31 cellular contexts compared by ENCODE assay signal in the genomic region with DNA sequence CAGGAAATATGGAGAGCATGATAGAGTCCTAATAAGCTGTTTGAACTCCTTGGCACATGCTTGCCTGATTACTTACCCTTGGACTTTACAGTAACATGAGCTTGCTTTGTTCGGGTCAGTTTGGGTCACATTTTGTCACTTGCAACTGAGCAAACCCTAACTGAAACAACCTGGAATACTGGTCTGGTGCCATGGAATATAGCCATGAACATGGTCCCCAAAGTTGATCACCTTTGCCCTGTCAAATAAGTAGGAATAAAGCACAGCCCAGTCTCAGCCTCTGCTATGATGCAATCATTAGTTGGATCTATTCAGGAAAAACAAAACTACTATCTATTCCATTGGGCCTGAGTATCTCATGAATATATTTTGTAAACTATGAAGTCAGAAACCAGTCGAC. TPM values are rescaled to one million over a fixed set of nuclear protein-coding genes. Genes with fewer than 3 reads are reported as not detected.
"Had no signal": no experiment of that assay in that cellular context is flagged by ENCODE, and none has a peak within 500 bp of the region (broad histone marks: within the 10 kb centered on the region; RNA-seq: fewer than 3 reads in every experiment).

No MANE protein-coding gene starts in this region.

- H3K4me1 ChIP-seq: esophagus squamous epithelium, suprapubic skin, tibial artery, upper lobe of right lung had no signal

- DNase-seq: activated CD4-positive, alpha-beta T cell treated with anti-CD3 and anti-CD28 coated beads for 48 hours; activated CD4-positive, alpha-beta T cell treated with anti-CD3 and anti-CD28 coated beads, Interleukin-2, amount 50 U/mL, for 48 hours; activated CD8-positive, alpha-beta memory T cell treated with anti-CD3 and anti-CD28 coated beads for 24 hours; activated effector memory CD4-positive, alpha-beta T cell treated with anti-CD3 and anti-CD28 coated beads, Interleukin-2, amount 50 U/mL, for 16 hours; activated naive CD4-positive, alpha-beta T cell treated with anti-CD3 and anti-CD28 coated beads for 36 hours; activated naive CD8-positive, alpha-beta T cell treated with anti-CD3 and anti-CD28 coated beads for 36 hours; aorta; dermis blood vessel endothelial cell; effector CD4-positive, alpha-beta T cell; esophagus squamous epithelium; foreskin melanocyte; naive thymus-derived CD8-positive, alpha-beta T cell; nucleus accumbens; stimulated activated CD4-positive, alpha-beta T cell treated with anti-CD3 and anti-CD28 coated beads, Interleukin-15, amount 100 ng/mL, for 24 hours; stimulated activated CD4-positive, alpha-beta T cell treated with anti-CD3 and anti-CD28 coated beads, Interleukin-2, amount 100 ng/mL, for 24 hours; stimulated activated naive B cell treated with anti-CD40 and anti-IgM and Interleukin-4, amounts not matched to agents 10 μg/mL and 1 μg/mL and 100 μg/mL, for 72 hours; stomach; SW 1271; T-helper 9 cell; tibial artery; upper lobe of right lung; WERI-Rb-1 had no signal

- FAIRE-seq: colon, endometrium, islet of Langerhans, TTC549 had no signal

- H3K9me3 ChIP-seq: adrenal gland, esophagus squamous epithelium, stomach, suprapubic skin, tibial artery, upper lobe of right lung had no signal

- ATAC-seq: activated CD4-positive, CD25-positive, alpha-beta regulatory T cell treated with anti-CD3 and anti-CD28 coated beads, Interleukin-2, amount 50 U/mL, for 24 hours; naive thymus-derived CD8-positive, alpha-beta T cell; stimulated activated naive B cell treated with anti-CD40 and anti-IgM and Interleukin-4, amounts not matched to agents 10 μg/mL and 1 μg/mL and 100 μg/mL, for 72 hours; upper lobe of right lung had no signal

- H3K27ac ChIP-seq: cardiac muscle cell, epithelial cell of prostate, esophagus squamous epithelium, stomach, suprapubic skin, tibial artery, upper lobe of right lung, WERI-Rb-1 had no signal

- H3K36me3 ChIP-seq: adrenal gland, cardiac muscle cell, esophagus squamous epithelium, stomach, suprapubic skin, tibial artery, upper lobe of right lung, WERI-Rb-1 had no signal

- H3K4me3 ChIP-seq: adrenal gland, cardiac muscle cell, esophagus squamous epithelium, stomach, suprapubic skin, tibial artery, upper lobe of right lung had no signal

- H3K27me3 ChIP-seq: adrenal gland, cardiac muscle cell, esophagus squamous epithelium, stomach, suprapubic skin, tibial artery, upper lobe of right lung had no signal

RNA-seq across cellular contexts. Expression of gene CDO1, which starts 18.2 kb away (rescaled TPM):
- total RNA-seq: naive thymus-derived CD8-positive, alpha-beta T cell had no signal
- polyA plus RNA-seq: naive thymus-derived CD8-positive, alpha-beta T cell had no signal
